25 cellular contexts compared by ENCODE assay signal in the genomic region with DNA sequence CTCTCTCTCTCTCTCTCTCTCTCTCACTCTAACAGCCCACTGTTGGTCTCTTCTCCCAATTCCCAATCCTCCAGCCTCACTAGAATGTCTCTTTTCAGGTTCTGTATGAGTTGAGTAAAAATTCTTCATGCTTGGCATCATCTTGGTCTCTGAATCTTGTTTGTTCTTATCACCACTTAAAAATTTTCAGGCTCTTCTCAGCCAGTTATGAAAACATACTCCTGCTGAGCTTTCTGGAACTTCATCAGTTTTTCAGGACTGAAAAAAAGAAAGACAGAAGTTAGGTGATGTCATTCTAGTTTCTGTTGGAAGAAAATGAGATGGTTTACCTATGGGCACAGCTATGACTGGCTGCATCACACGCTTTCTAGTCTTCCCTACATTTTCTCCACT. TPM values are rescaled to one million over a fixed set of nuclear protein-coding genes. Genes with fewer than 3 reads are reported as not detected.
DNase-seq lines count a peak whose midpoint lies in the region; ATAC-seq and TF ChIP-seq lines count a peak whose summit lies in the region.
"Had no signal": no experiment of that assay in that cellular context is flagged by ENCODE, and none has a peak within 500 bp of the region (broad histone marks: within the 10 kb centered on the region; RNA-seq: fewer than 3 reads in every experiment).

No MANE protein-coding gene starts in this region.

- H3K4me2 ChIP-seq in fibroblast of lung (ENCODE audit: extremely low read depth, insufficient read depth, low read length), result no peak overlapping the region
- H3K4me2 ChIP-seq: neural progenitor cell had no signal

- TF ChIP-seq CTCF in fibroblast of lung (conservative IDR thresholded peaks at IDR 0.05 in 1 of 2, IDR thresholded peaks at IDR 0.05 in 1 of 2; ENCODE audit: low read depth in 1 of 2, low read length in 2 of 2), result no peak

- H3K4me1 ChIP-seq in fibroblast of lung (ENCODE audit: control insufficient read depth, extremely low read depth, insufficient read depth, low read length), result peaks cover 13% of the 10 kb centered on the region
- H3K4me1 ChIP-seq: BE2C, Caco-2, heart left ventricle, neural progenitor cell, stomach had no signal

- no peak overlapping the region for H3K9ac ChIP-seq in fibroblast of lung (ENCODE audit: insufficient read depth, low read length)
- H3K9ac ChIP-seq: neural progenitor cell had no signal

- ATAC-seq in GM19324 (IDR thresholded peaks at IDR 0.05; ENCODE audit: low FRiP score, unreplicated experiment) (no peak), GM18520 (IDR thresholded peaks at IDR 0.05; ENCODE audit: unreplicated experiment) (no peak)
- ATAC-seq: activated CD8-positive, alpha-beta T cell treated with anti-CD3 and anti-CD28 coated beads for 36 hours; effector memory CD8-positive, alpha-beta T cell; heart left ventricle had no signal

- H3K79me2 ChIP-seq in fibroblast of lung (ENCODE audit: control insufficient read depth, insufficient read depth, low read length), result no peaks in the 10 kb centered on the region

- H3K9me3 ChIP-seq in fibroblast of lung (ENCODE audit: control insufficient read depth, insufficient read depth, low read depth, low read length), result no peaks in the 10 kb centered on the region
- H3K9me3 ChIP-seq: BE2C, Caco-2, heart left ventricle, stomach had no signal

- H3K36me3 ChIP-seq in fibroblast of lung (ENCODE audit: control insufficient read depth, insufficient read depth, low read length), result no peaks in the 10 kb centered on the region
- H3K36me3 ChIP-seq: BE2C, heart left ventricle, neural progenitor cell, stomach had no signal

- H3K27ac ChIP-seq in fibroblast of lung (ENCODE audit: insufficient read depth, low read length), result no peak overlapping the region
- H3K27ac ChIP-seq: heart left ventricle, neural progenitor cell, stomach had no signal

- H2AFZ ChIP-seq in fibroblast of lung (ENCODE audit: low read length), result no peak overlapping the region
- H2AFZ ChIP-seq: neural progenitor cell had no signal

- DNase-seq in ELR (ENCODE audit: low read depth), result peak; percentile 24
- peak; percentile 92 for DNase-seq in NCI-H226
- DNase-seq in fibroblast of lung (ENCODE audit: low read depth in 2 of 2), result peak; percentile 53 to 88
- peak; percentile 47 for DNase-seq in skeletal muscle cell (ENCODE audit: low read depth)
- DNase-seq in iPS-NIHi11 (ENCODE audit: low spot score), result no peak
- DNase-seq: activated CD4-positive, CD25-positive, alpha-beta regulatory T cell; activated CD8-positive, alpha-beta T cell treated with anti-CD3 and anti-CD28 coated beads for 36 hours; activated naive CD4-positive, alpha-beta T cell treated with Interleukin-2 at 50 U/mL for 16 hours; anterior cingulate cortex; BE2C; Caco-2; effector memory CD8-positive, alpha-beta T cell; heart left ventricle; Kasumi-1; NCI-H1092; NCI-H1930; NCI-H446; NK-92 treated with Interleukin-12 subunit alpha and Interleukin-12 subunit beta, amount 100 ng/mL, for 24 hours; stomach had no signal

- no peak overlapping the region for H3K4me3 ChIP-seq in fibroblast of lung (replicated peaks in 1 of 4; ENCODE audit: control extremely low read depth in 1 of 4, insufficient read depth in 1 of 4, low read depth in 3 of 4, low read length in 4 of 4)
- H3K4me3 ChIP-seq in skeletal muscle cell (ENCODE audit: low read depth, low read length), result no peak overlapping the region
- H3K4me3 ChIP-seq: heart left ventricle, neural progenitor cell, stomach had no signal

- no peaks in the 10 kb centered on the region for H3K27me3 ChIP-seq in fibroblast of lung (ENCODE audit: control insufficient read depth, insufficient read depth, low read length)
- H3K27me3 ChIP-seq: heart left ventricle, neural progenitor cell, stomach had no signal

- no peaks in the 10 kb centered on the region for H4K20me1 ChIP-seq in fibroblast of lung (ENCODE audit: control insufficient read depth, extremely low read depth, insufficient read depth, low read length)

RNA-seq across cellular contexts. Expression of a gene that starts 11.5 kb away (rescaled TPM):
- not detected in 2 replicates for total RNA-seq in fibroblast of lung
- not detected in 2 replicates for polyA plus RNA-seq in fibroblast of lung
- polyA plus RNA-seq in fibroblast of lung (2012), result not detected in 2 replicates
- polyA minus RNA-seq in fibroblast of lung (ENCODE audit: low replicate concordance), result not detected in 2 replicates
- total RNA-seq: activated CD8-positive, alpha-beta T cell treated with anti-CD3 and anti-CD28 coated beads for 36 hours; Caco-2; heart left ventricle; liver; mucosa of gallbladder; stomach had no signal
- polyA plus RNA-seq: heart left ventricle, liver had no signal

RNA-seq across cellular contexts. Expression of a gene that starts 39.2 kb away (rescaled TPM):
- 0.26 TPM in 1 of 2 replicates, not detected in the other for total RNA-seq in fibroblast of lung
- polyA plus RNA-seq in fibroblast of lung, result 0.07 TPM in 1 of 2 replicates, not detected in the other
- polyA plus RNA-seq in fibroblast of lung (2012), result not detected in 2 replicates
- polyA minus RNA-seq in fibroblast of lung (ENCODE audit: low replicate concordance), result not detected in 2 replicates
- total RNA-seq: activated CD8-positive, alpha-beta T cell treated with anti-CD3 and anti-CD28 coated beads for 36 hours; Caco-2; cerebellum; heart left ventricle; liver; mucosa of gallbladder; stomach had no signal
- polyA plus RNA-seq: heart left ventricle, liver, stomach had no signal
